8 cellular contexts compared by ENCODE assay signal in the genomic region with DNA sequence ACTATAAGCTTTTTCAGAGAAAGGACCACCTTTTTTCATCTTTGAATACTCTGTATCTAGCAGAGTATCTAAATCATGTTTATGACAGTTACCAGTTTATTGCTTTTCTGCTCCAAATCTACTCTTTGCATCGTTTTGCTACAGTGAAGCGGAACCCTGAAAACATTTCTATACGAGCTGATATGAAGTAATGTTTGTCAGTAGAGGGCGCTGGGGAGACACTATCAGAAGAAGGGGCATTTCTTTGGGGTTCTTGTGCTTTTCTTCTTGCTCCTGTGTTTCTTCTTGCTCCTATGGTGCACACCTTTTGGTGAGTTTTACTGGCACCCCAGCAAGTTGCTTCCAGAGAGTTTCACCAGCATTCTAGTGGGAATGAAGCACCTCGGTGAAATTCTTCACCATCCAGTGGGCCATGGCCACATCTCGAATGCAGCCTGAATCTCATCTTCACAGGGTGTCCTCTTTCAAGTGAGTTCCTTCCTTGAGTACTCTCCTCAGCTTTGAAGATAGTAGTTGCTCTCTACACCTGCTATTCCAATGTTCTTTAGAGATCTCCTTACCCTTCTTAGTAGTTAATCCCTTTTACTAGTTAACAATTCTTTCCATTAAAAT.
A peak's percentile ranks its signal among the peaks of the same experiment; 100 is the strongest.
DNase-seq lines count a peak whose midpoint lies in the region; FAIRE-seq and TF ChIP-seq lines count a peak whose summit lies in the region.

No MANE protein-coding gene starts in this region.

- peaks cover 3 to 12% of the 10 kb centered on the region in 2 donors for H3K27me3 Mint-ChIP-seq in CD4-positive, alpha-beta memory T cell

- H3K4me1 Mint-ChIP-seq in CD4-positive, alpha-beta memory T cell, result peaks cover 1 to 8% (median 4%) of the 10 kb centered on the region in 4 donors

- 57 to 61% methylated on average over 6 of the region's 6 CpGs for WGBS in tibial nerve, 2 donors

- no peak overlapping the region for H3K4me3 Mint-ChIP-seq in CD4-positive, alpha-beta memory T cell

- H3K36me3 ChIP-seq in CD4-positive, alpha-beta memory T cell (ENCODE audit: insufficient read depth, low read length), result no peaks in the 10 kb centered on the region
- no peaks in the 10 kb centered on the region for H3K36me3 ChIP-seq in tibial nerve

- no peaks in the 10 kb centered on the region for H3K4me1 ChIP-seq in CD4-positive, alpha-beta memory T cell (ENCODE audit: insufficient read depth, low read length)
- peaks cover 0 to 20% (median 0%) of the 10 kb centered on the region in 4 donors for H3K4me1 ChIP-seq in tibial nerve

- no peak for TF ChIP-seq EP300 in tibial nerve (IDR thresholded peaks at IDR 0.05)

- peak in 3 of 5 donors; percentile 5 to 13 (median 12) for DNase-seq in CD4-positive, alpha-beta memory T cell
- no peak for DNase-seq in GM18507 (ENCODE audit: extremely low spot score, insufficient read length, low read depth)
- no peak for DNase-seq in RWPE1 (ENCODE audit: low spot score)
- DNase-seq in fibroblast of pulmonary artery (ENCODE audit: low read depth), result peak; percentile 57
- peak in 1 of 2 donors; percentile 35 for DNase-seq in tibial nerve (ENCODE audit: low spot score in 2 of 2)
- no peak for DNase-seq in cortex of kidney (lab: John Stamatoyannopoulos, UW)
- no peak for DNase-seq in DMS79 treated with DMSO at 0.1 percent for 48 hours (lab: John Stamatoyannopoulos, UW)
- DNase-seq in inferior parietal cortex (ENCODE audit: extremely low spot score), result no peak

- no peak overlapping the region for H3K27ac ChIP-seq in CD4-positive, alpha-beta memory T cell (ENCODE audit: low read depth, low read length)
- no peak overlapping the region for H3K27ac ChIP-seq in RWPE1
- peak overlapping the region in 1 of 4 donors; percentile 31 for H3K27ac ChIP-seq in tibial nerve

- POLR2A ChIA-PET in CD4-positive, alpha-beta memory T cell (lab: Charles Lee; ENCODE audit: partially characterized antibody), result no interaction called here
- POLR2A ChIA-PET in RWPE1 (lab: Yijun Ruan, JAX; ENCODE audit: low non-redundant PET), result no interaction called here

- H3K9me3 ChIP-seq in CD4-positive, alpha-beta memory T cell (ENCODE audit: control insufficient read depth in 1 of 2, low read length in 2 of 2), result no peaks in the 10 kb centered on the region
- H3K9me3 ChIP-seq in tibial nerve, result no peaks in the 10 kb centered on the region

- H3K36me3 Mint-ChIP-seq in CD4-positive, alpha-beta memory T cell, result no peaks in the 10 kb centered on the region

- FAIRE-seq in GM18507 (lab: Jason Lieb, UNC), result peak; percentile 47

- H3K9me3 Mint-ChIP-seq in CD4-positive, alpha-beta memory T cell, result no peaks in the 10 kb centered on the region

- no peak for TF ChIP-seq POLR2A in tibial nerve (IDR thresholded peaks at IDR 0.05)

- H3K4me3 ChIP-seq in CD4-positive, alpha-beta memory T cell (ENCODE audit: low read length in 2 of 2), result no peak overlapping the region
- H3K4me3 ChIP-seq in fibroblast of pulmonary artery (replicated peaks; ENCODE audit: low read depth, low read length), result no peak overlapping the region
- H3K4me3 ChIP-seq in tibial nerve, result no peak overlapping the region

- CTCF ChIA-PET in CD4-positive, alpha-beta memory T cell (lab: Charles Lee; ENCODE audit: partially characterized antibody), result interaction anchor here (0.7 to 2.2 kb wide), 6 partner anchors 9 to 260 kb away, joined by 3 to 5 read pairs (median 4); no protein-coding TSS in a partner anchor
- CTCF ChIA-PET in RWPE1 (lab: Yijun Ruan, JAX), result interaction anchor here (0.6 to 0.7 kb wide), 6 partner anchors 12 to 293 kb away, joined by 3 to 4 read pairs (median 3); no protein-coding TSS in a partner anchor

- no peak overlapping the region for H3K27ac Mint-ChIP-seq in CD4-positive, alpha-beta memory T cell

- H3K27me3 ChIP-seq in CD4-positive, alpha-beta memory T cell (ENCODE audit: insufficient read depth, low read length), result no peaks in the 10 kb centered on the region
- H3K27me3 ChIP-seq in tibial nerve, result no peaks in the 10 kb centered on the region

- intact Hi-C loops in CD4-positive, alpha-beta memory T cell (cut with micrococcal nuclease), result no loop called here

- peak; percentile 60 for TF ChIP-seq CTCF in RWPE1 (conservative IDR thresholded peaks at IDR 0.05; ENCODE audit: low read depth)
- peak; percentile 68 for TF ChIP-seq CTCF in fibroblast of pulmonary artery (IDR thresholded peaks at IDR 0.05; ENCODE audit: low read length, missing control alignments)
- TF ChIP-seq CTCF in tibial nerve (IDR thresholded peaks at IDR 0.05), result peak; percentile 15 to 33 (median 24)

Comparison
In these comparisons a context has a peak if more than half of its experiments do, and no peak if none do; other contexts are left out.
1. DNase-seq: peak in CD4-positive, alpha-beta memory T cell (3 of 5) and fibroblast of pulmonary artery (single experiment); none in GM18507 (single experiment), RWPE1 (single experiment), cortex of kidney (single experiment), DMS79 treated with DMSO at 0.1 percent for 48 hours (single experiment) and inferior parietal cortex (single experiment).
2. Peak in every context shown above with its lines, with median percentiles within 50 percentile points of each other: CTCF ChIP-seq.